Comparison of ENCODE assay signal across 11 cellular contexts in genomic region chr3:24242012-24242698, GRCh38.
DNase-seq lines count a peak whose midpoint lies in the region; ATAC-seq and TF ChIP-seq lines count a peak whose summit lies in the region.
"Had no signal": no experiment of that assay in that cellular context is flagged by ENCODE, and none has a peak within 500 bp of the region (broad histone marks: within the 10 kb centered on the region; RNA-seq: fewer than 3 reads in every experiment).

No MANE protein-coding gene starts in this region.

- intact Hi-C loops in dorsolateral prefrontal cortex (cut with DNase I): loop anchor here (5.0 kb wide), 2 partner anchors 200 to 315 kb away; no protein-coding TSS in a partner anchor

- DNase-seq in COLO829 (ENCODE audit: low spot score): peak; percentile 73
- DNase-seq in NCI-H2227 treated with DMSO at 0.1 percent for 48 hours (lab: John Stamatoyannopoulos, UW): peak; percentile 67
- no peak for DNase-seq in dorsolateral prefrontal cortex
- peak; percentile 70 for DNase-seq in myocyte (ENCODE audit: low read depth)
- no peak for DNase-seq in activated T-cell treated with anti-CD3 and anti-CD28 coated beads, Interleukin-2, amount 50 U/mL, for 48 hours
- DNase-seq in stimulated activated naive CD4-positive, alpha-beta T cell treated with Interleukin-2 at 50 U/mL for 16 hours (lab: John Stamatoyannopoulos, UW): no peak
- DNase-seq: activated naive CD4-positive, alpha-beta T cell treated with anti-CD3 and anti-CD28 coated beads for 36 hours; DMS79; SJCRH30 had no signal

- no peaks in the 10 kb centered on the region for H3K27me3 ChIP-seq in dorsolateral prefrontal cortex
- H3K27me3 ChIP-seq: SJCRH30 had no signal

- TF ChIP-seq CTCF in dorsolateral prefrontal cortex (IDR thresholded peaks at IDR 0.05 in 54 of 56, conservative IDR thresholded peaks at IDR 0.05 in 2 of 56; ENCODE audit: low read depth in 1 of 56, partially characterized antibody in 56 of 56): no peak

- ATAC-seq in GM19324 (IDR thresholded peaks at IDR 0.05; ENCODE audit: low FRiP score, unreplicated experiment) (no peak), GM21723 (IDR thresholded peaks at IDR 0.05; ENCODE audit: unreplicated experiment) (no peak)

- peak overlapping the region in 54 of 59 donors; percentile 2 to 83 (median 61) for H3K27ac ChIP-seq in dorsolateral prefrontal cortex
- H3K27ac ChIP-seq: SJCRH30 had no signal

- H3K4me3 ChIP-seq in dorsolateral prefrontal cortex: peak overlapping the region in 14 of 59 donors; percentile 2 to 29 (median 8)
- H3K4me3 ChIP-seq: SJCRH30 had no signal

Comparison
In these comparisons a context has a peak if more than half of its experiments do, and no peak if none do; other contexts are left out.
1. DNase-seq: peak in COLO829 (single experiment), NCI-H2227 treated with DMSO at 0.1 percent for 48 hours (single experiment) and myocyte (single experiment); none in dorsolateral prefrontal cortex (0 of 10), activated T-cell treated with anti-CD3 and anti-CD28 coated beads, Interleukin-2, amount 50 U/mL, for 48 hours (0 of 2) and stimulated activated naive CD4-positive, alpha-beta T cell treated with Interleukin-2 at 50 U/mL for 16 hours (single experiment).